ENCODE assay signal across 8 cellular contexts in the genomic region with DNA sequence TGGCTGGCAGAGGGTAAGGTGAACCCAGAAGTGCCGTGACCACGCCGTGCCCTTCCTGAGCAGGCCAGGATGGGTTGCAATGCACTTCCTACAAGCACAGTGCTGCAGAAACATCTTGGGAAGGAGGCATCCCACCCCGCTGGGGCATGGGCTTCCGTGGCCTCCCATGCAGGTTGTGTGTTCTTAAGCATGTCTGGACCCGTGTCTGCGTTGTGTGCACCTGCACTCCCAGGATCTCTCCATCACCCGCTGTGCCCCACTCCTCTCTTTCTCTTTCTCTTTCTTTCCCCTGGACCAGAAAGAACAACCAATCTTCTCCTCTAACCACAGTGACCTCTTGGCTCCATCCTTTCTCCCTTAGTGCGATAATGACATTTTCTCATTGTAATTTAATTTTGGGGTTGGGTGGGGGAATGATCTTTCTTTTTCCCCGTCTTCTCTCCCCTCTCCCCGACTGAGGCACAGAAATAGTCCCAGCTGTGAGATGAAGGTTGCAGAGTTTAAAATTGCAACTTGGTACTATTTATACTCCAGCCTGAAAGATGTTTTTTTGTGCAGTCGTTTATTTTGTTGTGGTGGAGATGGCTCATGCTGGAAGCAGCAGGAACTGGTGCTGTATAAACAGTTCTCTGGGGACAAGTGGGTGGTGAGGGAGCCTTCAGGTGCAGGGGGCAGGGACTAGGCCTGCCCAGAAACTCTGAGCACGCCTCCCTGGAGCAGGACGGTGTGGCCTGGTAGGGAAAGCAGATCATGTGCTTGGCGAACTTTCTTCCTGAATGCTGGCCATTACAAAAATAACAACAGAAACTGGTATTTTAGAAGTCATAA. TPM values are rescaled to one million over a fixed set of nuclear protein-coding genes. Genes with fewer than 3 reads are reported as not detected.
DNase-seq lines count a peak whose midpoint lies in the region; ATAC-seq and TF ChIP-seq lines count a peak whose summit lies in the region.

No MANE protein-coding gene starts in this region.

- H3K4me3 Mint-ChIP-seq in CD4-positive, CD25-positive, alpha-beta regulatory T cell, result peak overlapping the region in 2 of 4 donors; percentile 36 to 51

- no TSS peak for BruUV-seq in mammary epithelial cell (replicated peaks; lab: Mats Ljungman, UMichigan)

- CTCF ChIA-PET in mammary epithelial cell (lab: Charles Lee; ENCODE audit: low non-redundant PET), result no interaction called here

- H3K27me3 Mint-ChIP-seq in CD4-positive, CD25-positive, alpha-beta regulatory T cell, result no peaks in the 10 kb centered on the region

- H3K9me3 ChIP-seq in CD4-positive, CD25-positive, alpha-beta regulatory T cell (ENCODE audit: control insufficient read depth in 2 of 2, low read length in 2 of 2), result no peaks in the 10 kb centered on the region
- no peaks in the 10 kb centered on the region for H3K9me3 ChIP-seq in mammary epithelial cell (replicated peaks; ENCODE audit: insufficient read depth, low read length)
- no peaks in the 10 kb centered on the region for H3K9me3 ChIP-seq in tibial artery

- no peak for TF ChIP-seq CTCF in mammary epithelial cell (conservative IDR thresholded peaks at IDR 0.05 in 1 of 2, IDR thresholded peaks at IDR 0.05 in 1 of 2; ENCODE audit: extremely low read depth in 1 of 2, insufficient read depth in 1 of 2, low read depth in 1 of 2, low read length in 2 of 2)
- TF ChIP-seq CTCF in tibial artery (IDR thresholded peaks at IDR 0.05), result no peak

- dilution Hi-C loops in mammary epithelial cell (cut with HindIII; ENCODE audit: low sequenced_read_pairs), result loop anchor here (10.0 kb wide), 1 partner anchor 149 kb away; no protein-coding TSS in a partner anchor

- peaks cover 13% of the 10 kb centered on the region for H3K4me1 ChIP-seq in CD4-positive, CD25-positive, alpha-beta regulatory T cell (ENCODE audit: control insufficient read depth, insufficient read depth, low read length, poor library complexity, severe bottlenecking)
- H3K4me1 ChIP-seq in mammary epithelial cell (ENCODE audit: insufficient read depth, low read length) (peaks cover 7% of the 10 kb centered on the region), tibial artery (peaks cover 0 to 35% (median 21%) of the 10 kb centered on the region in 4 donors)

- no peaks in the 10 kb centered on the region for H4K20me1 ChIP-seq in mammary epithelial cell (ENCODE audit: insufficient read depth, low read length)

- no peak overlapping the region for H3K9ac ChIP-seq in mammary epithelial cell (ENCODE audit: insufficient read depth, low read length)

- H3K4me3 ChIP-seq in CD4-positive, CD25-positive, alpha-beta regulatory T cell (ENCODE audit: low read depth, low read length), result no peak overlapping the region
- H3K4me3 ChIP-seq in mammary epithelial cell (replicated peaks in 1 of 3; ENCODE audit: insufficient read depth in 1 of 3, low read depth in 2 of 3, low read length in 3 of 3) (no peak overlapping the region), tibial artery (no peak overlapping the region)

- H3K79me2 ChIP-seq in mammary epithelial cell (ENCODE audit: insufficient read depth, low read length), result peaks cover 2% of the 10 kb centered on the region

- H3K36me3 Mint-ChIP-seq in CD4-positive, CD25-positive, alpha-beta regulatory T cell, result peaks cover 30% of the 10 kb centered on the region

- no peak overlapping the region for H3K27ac ChIP-seq in CD4-positive, CD25-positive, alpha-beta regulatory T cell (ENCODE audit: insufficient read depth, low read length, poor library complexity, severe bottlenecking)
- no peak overlapping the region for H3K27ac ChIP-seq in mammary epithelial cell (ENCODE audit: insufficient read depth, low read depth, low read length)
- H3K27ac ChIP-seq in tibial artery, result peak overlapping the region; percentile 70 to 76

- intact Hi-C loops in mammary epithelial cell (cut with micrococcal nuclease), result no loop called here
- intact Hi-C loops in tibial artery (cut with DNase I; ENCODE audit: low total_unique reads), result loop anchor here (5.0 kb wide), 1 partner anchor 112 kb away; no protein-coding TSS in a partner anchor

- no peak for ATAC-seq in CD4-positive, CD25-positive, alpha-beta regulatory T cell (ENCODE audit: low read depth in 2 of 2)
- ATAC-seq in GM19397 (IDR thresholded peaks at IDR 0.05; ENCODE audit: unreplicated experiment), result peak; percentile 41

- H3K36me3 ChIP-seq in CD4-positive, CD25-positive, alpha-beta regulatory T cell (ENCODE audit: control insufficient read depth, insufficient read depth, low read length), result no peaks in the 10 kb centered on the region
- H3K36me3 ChIP-seq in mammary epithelial cell (ENCODE audit: insufficient read depth, low read length) (no peaks in the 10 kb centered on the region), tibial artery (no peaks in the 10 kb centered on the region)

- in situ Hi-C loops in mammary epithelial cell (cut with MboI; ENCODE audit: low sequenced_read_pairs in 2 of 2), result loop anchor here in 1 of 2 donors (10.0 to 25.0 kb wide), 2 partner anchors 99 to 522 kb away; no protein-coding TSS in a partner anchor

- no peak overlapping the region for H3K4me2 ChIP-seq in mammary epithelial cell (ENCODE audit: insufficient read depth, low read depth, low read length)

- H3K27ac Mint-ChIP-seq in CD4-positive, CD25-positive, alpha-beta regulatory T cell, result peak overlapping the region; percentile 55 to 83 (median 62)

- 83% methylated on average over 11 of the region's 15 CpGs for whole genome bisulfite sequencing in mammary epithelial cell (ENCODE audit: low coverage, missing lambda C conversion rate)

- no peak overlapping the region for H2AFZ ChIP-seq in mammary epithelial cell (ENCODE audit: low read depth, low read length)

- H3K27me3 ChIP-seq in CD4-positive, CD25-positive, alpha-beta regulatory T cell (ENCODE audit: control insufficient read depth, insufficient read depth, low read length), result no peaks in the 10 kb centered on the region
- H3K27me3 ChIP-seq in mammary epithelial cell (ENCODE audit: insufficient read depth, low read length) (no peaks in the 10 kb centered on the region), tibial artery (no peaks in the 10 kb centered on the region)

- peaks cover 0 to 2% (median 0%) of the 10 kb centered on the region in 7 donors for H3K9me3 Mint-ChIP-seq in CD4-positive, CD25-positive, alpha-beta regulatory T cell

- peaks cover 4 to 41% (median 18%) of the 10 kb centered on the region in 4 donors for H3K4me1 Mint-ChIP-seq in CD4-positive, CD25-positive, alpha-beta regulatory T cell

- DNase-seq in CD4-positive, CD25-positive, alpha-beta regulatory T cell, result no peak
- DNase-seq in NAMALWA (ENCODE audit: low spot score) (peak; percentile 86), mammary epithelial cell (peak; percentile 59), tibial artery (peak; percentile 39 to 80), 8988T (no peak), NCI-H748 (lab: John Stamatoyannopoulos, UW; ENCODE audit: unreplicated experiment) (no peak)
- no peak for DNase-seq in central memory CD4-positive, alpha-beta T cell

RNA-seq across cellular contexts. Expression of a gene that starts 20.5 kb away (rescaled TPM):
- total RNA-seq in CD4-positive, CD25-positive, alpha-beta regulatory T cell, result 8.0 TPM
- polyA plus RNA-seq in CD4-positive, CD25-positive, alpha-beta regulatory T cell, result 10 to 100 TPM in 3 of 4 donors, 1 to 10 TPM in 1; 8.5 to 17.6 (median 15.5) TPM
- total RNA-seq in mammary epithelial cell, result 10 to 100 TPM; 15.0 to 16.4 TPM
- polyA plus RNA-seq in mammary epithelial cell, result 21.4 TPM
- polyA minus RNA-seq in mammary epithelial cell, result 2.7 TPM

Comparison
In these comparisons a context has a peak if more than half of its experiments do, and no peak if none do; other contexts are left out.
1. DNase-seq: peak in NAMALWA (single experiment), mammary epithelial cell (single experiment) and tibial artery (2 of 2); none in CD4-positive, CD25-positive, alpha-beta regulatory T cell (0 of 3), 8988T (single experiment), central memory CD4-positive, alpha-beta T cell (single experiment) and NCI-H748 (single experiment).
2. H3K27ac ChIP-seq: peak in tibial artery (2 of 2); none in CD4-positive, CD25-positive, alpha-beta regulatory T cell (single experiment) and mammary epithelial cell (single experiment).